Comparison of ENCODE assay signal across 8 cellular contexts in the genomic region with DNA sequence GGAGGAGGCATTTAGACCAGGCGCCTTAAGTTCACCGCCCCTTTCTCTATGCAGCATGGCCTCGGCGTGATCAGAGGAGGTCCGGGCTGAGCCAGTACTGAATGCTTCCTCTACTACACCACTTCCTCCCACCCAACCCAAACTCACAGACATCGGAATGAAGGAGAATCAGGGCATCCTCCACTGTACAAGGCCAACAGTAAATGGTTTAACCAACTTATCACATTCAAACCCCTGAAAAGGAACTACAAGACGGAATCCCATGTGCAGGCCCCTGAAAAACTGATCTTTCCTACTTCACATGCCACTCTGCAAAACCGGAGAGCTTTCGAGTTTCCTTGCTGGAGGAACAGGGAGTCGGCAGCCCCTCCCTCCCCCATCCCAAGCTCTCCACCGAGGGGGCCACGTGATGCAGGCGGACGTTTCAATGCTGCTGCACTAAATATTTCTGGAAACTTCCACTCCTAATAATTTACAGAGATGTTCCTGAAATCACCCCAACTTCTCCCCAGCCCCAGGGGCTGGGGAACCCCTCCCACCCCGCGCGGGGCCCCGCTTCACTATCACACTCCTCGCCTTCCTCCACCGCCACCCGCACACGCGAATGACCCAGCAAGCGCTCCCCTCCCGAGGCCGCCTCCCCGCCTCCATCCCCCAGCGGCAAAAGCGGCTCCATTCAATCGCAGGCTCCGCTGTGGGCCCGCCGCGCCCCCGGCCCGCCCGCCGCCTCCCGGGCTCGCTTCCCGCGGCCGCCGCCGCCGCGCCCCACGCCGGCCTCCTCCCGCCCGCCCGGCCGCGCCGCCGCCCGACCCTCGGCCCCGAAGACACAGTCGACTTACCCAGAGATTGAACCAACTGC. TPM values are rescaled to one million over a fixed set of nuclear protein-coding genes. Genes with fewer than 3 reads are reported as not detected.
A peak's percentile ranks its signal among the peaks of the same experiment; 100 is the strongest.
DNase-seq lines count a peak whose midpoint lies in the region; ATAC-seq lines count a peak whose summit lies in the region.

No MANE protein-coding gene starts in this region.

- DNase-seq in C1 segment of cervical spinal cord (lab: John Stamatoyannopoulos, UW), result peak; percentile 31 to 93 (median 82)
- DNase-seq in NCI-H774 (lab: John Stamatoyannopoulos, UW), result peak; percentile 71
- DNase-seq in activated CD8-positive, alpha-beta memory T cell treated with anti-CD3 and anti-CD28 coated beads for 1 hour (ENCODE audit: extremely low read depth in 1 of 2, low read depth in 1 of 2), result peak; percentile 58 to 69
- peak; percentile 82 for DNase-seq in effector CD4-positive, alpha-beta T cell
- peak; percentile 76 to 91 for DNase-seq in lung microvascular endothelial cell (ENCODE audit: low read depth in 2 of 2)
- DNase-seq in stimulated activated CD4-positive, alpha-beta T cell treated with anti-CD3 and anti-CD28 coated beads, TNF-alpha, amount 100 ng/mL, for 4 hours (ENCODE audit: low read depth in 3 of 3), result peak; percentile 55 to 76 (median 73)

- ATAC-seq in GM19324 (IDR thresholded peaks at IDR 0.05; ENCODE audit: low FRiP score, unreplicated experiment), result peak; percentile 50
- peak; percentile 54 for ATAC-seq in HG03460 (IDR thresholded peaks at IDR 0.05; ENCODE audit: unreplicated experiment)

RNA-seq across cellular contexts. Expression of a gene that starts 1.2 kb away (rescaled TPM):
- total RNA-seq in lung microvascular endothelial cell, result 155 and 173 TPM in 2 replicates

Comparison
In these comparisons a context has a peak if more than half of its experiments do, and no peak if none do; other contexts are left out.
1. Peak in every context shown above with its lines: DNase-seq and ATAC-seq.